8 cellular contexts compared by ENCODE assay signal in the genomic region with DNA sequence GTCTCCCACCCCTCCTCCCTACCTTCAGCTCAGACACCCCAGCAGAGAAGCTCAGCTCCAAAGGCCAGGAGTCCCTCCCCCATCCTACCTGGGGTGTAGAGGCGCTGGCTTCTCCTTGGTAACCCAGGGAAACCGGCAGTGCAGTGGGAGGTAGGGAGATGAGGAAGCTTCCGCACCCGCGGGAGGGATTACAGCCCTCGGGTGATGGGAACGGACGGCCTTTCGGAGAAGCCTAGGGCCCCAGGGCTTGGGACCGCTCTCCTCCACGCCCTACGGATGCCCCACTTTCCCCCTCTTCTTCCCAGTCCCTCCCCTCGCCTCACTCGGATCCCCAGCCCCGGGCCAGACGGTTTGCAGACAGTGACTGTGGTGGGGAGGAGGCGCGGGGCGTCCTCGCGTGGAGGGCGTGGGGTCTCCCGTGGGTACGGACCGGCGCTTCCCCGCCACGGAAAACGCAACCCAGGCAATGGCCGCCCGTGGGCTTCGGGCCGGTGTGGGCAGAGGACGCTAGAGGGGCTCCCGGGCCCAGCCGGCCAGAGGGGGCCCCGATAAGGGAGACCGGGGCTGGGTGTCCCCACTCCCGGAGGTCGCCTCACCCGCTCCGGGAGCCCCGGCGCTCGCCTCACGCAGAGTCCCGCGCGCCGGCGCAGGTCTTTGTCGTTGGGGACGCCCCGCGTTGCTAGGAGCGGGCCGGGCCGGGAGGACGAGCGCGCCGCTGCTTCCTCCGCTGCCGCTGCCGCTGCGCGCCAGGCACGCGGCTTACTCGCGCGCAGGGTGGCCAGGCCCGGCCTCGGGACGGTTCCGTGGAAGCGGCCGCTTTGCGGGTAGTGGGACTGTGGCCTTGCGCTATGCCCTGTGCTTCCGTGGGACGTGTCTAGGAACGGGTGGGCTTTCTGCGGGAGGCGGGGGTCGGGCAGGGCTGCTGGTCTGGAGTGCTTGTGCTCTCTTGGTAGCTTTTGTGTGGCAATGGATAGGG. TPM values are rescaled to one million over a fixed set of nuclear protein-coding genes. Genes with fewer than 3 reads are reported as not detected.
DNase-seq lines count a peak whose midpoint lies in the region; ATAC-seq and TF ChIP-seq lines count a peak whose summit lies in the region.

No MANE protein-coding gene starts in this region.

- ATAC-seq in GM21619 (IDR thresholded peaks at IDR 0.05; ENCODE audit: unreplicated experiment), result no peak

- 1% methylated on average over 86 of the region's 86 CpGs for WGBS in thymus

- H3K36me3 Mint-ChIP-seq in neural crest cell (ENCODE audit: low read depth), result peaks cover 12% of the 10 kb centered on the region

- H3K27ac Mint-ChIP-seq in neural crest cell (ENCODE audit: unreplicated experiment), result peak overlapping the region; percentile 12

- H3K4me3 Mint-ChIP-seq in neural crest cell, result peak overlapping the region; percentile 81

- no peak overlapping the region for H3K27ac ChIP-seq in thymus (ENCODE audit: low read depth)

- peaks cover 20% of the 10 kb centered on the region for H3K4me1 Mint-ChIP-seq in neural crest cell

- TF ChIP-seq CTCF in neural crest cell (conservative IDR thresholded peaks at IDR 0.05), result no peak

- H3K4me1 ChIP-seq in thymus (ENCODE audit: control insufficient read depth, insufficient read depth, low read length), result peaks cover 2% of the 10 kb centered on the region

- peaks cover 1% of the 10 kb centered on the region for H3K9me3 ChIP-seq in thymus (ENCODE audit: control insufficient read depth)

- H3K27me3 Mint-ChIP-seq in neural crest cell (ENCODE audit: low read depth), result peaks cover 64% of the 10 kb centered on the region

- H3K36me3 ChIP-seq in thymus (ENCODE audit: control insufficient read depth, insufficient read depth), result peaks cover 24% of the 10 kb centered on the region

- DNase-seq in DMS79 (lab: John Stamatoyannopoulos, UW) (peak; percentile 14), NCI-H2171 (lab: John Stamatoyannopoulos, UW) (peak; percentile 17), activated T-helper 1 cell treated with Interleukin-2 at 50 U/mL for 16 hours (ENCODE audit: low read depth) (peak; percentile 23), fibroblast of peridontal ligament (ENCODE audit: extremely low read depth) (peak; percentile 3), neural crest cell (ENCODE audit: low read depth, low spot score) (peak; percentile 52), UCSD-AML1 (lab: John Stamatoyannopoulos, UW; ENCODE audit: unreplicated experiment) (no peak)

- peak overlapping the region; percentile 41 for H3K4me3 ChIP-seq in thymus (ENCODE audit: low read length)

- no peaks in the 10 kb centered on the region for H3K9me3 Mint-ChIP-seq in neural crest cell

- peaks cover 32% of the 10 kb centered on the region for H3K27me3 ChIP-seq in thymus (ENCODE audit: control insufficient read depth, insufficient read depth)

RNA-seq across cellular contexts. Expression of a gene that starts 15.8 kb away (rescaled TPM):
- total RNA-seq in neural crest cell, result 32.1 and 33.6 TPM in 2 replicates
- polyA plus RNA-seq in thymus, result 5.6 TPM

RNA-seq across cellular contexts. Expression of a gene that starts 27.1 kb away (rescaled TPM):
- total RNA-seq in neural crest cell, result 19.0 and 21.2 TPM in 2 replicates
- 0.50 TPM for polyA plus RNA-seq in thymus

RNA-seq across cellular contexts. Expression of a gene that starts 32.0 kb away (rescaled TPM):
- total RNA-seq in neural crest cell, result 16.1 and 20.2 TPM in 2 replicates
- 16.4 TPM for polyA plus RNA-seq in thymus

RNA-seq across cellular contexts. Expression of a gene that starts 40.0 kb away (rescaled TPM):
- total RNA-seq in neural crest cell, result 70.5 and 77.7 TPM in 2 replicates
- polyA plus RNA-seq in thymus, result 18.8 TPM

RNA-seq across cellular contexts. Expression of a gene that starts 45.1 kb away (rescaled TPM):
- total RNA-seq in neural crest cell, result not detected in 2 replicates
- 0.09 TPM for polyA plus RNA-seq in thymus
